Comparison of ENCODE assay signal across 1 cellular context in the genomic region with DNA sequence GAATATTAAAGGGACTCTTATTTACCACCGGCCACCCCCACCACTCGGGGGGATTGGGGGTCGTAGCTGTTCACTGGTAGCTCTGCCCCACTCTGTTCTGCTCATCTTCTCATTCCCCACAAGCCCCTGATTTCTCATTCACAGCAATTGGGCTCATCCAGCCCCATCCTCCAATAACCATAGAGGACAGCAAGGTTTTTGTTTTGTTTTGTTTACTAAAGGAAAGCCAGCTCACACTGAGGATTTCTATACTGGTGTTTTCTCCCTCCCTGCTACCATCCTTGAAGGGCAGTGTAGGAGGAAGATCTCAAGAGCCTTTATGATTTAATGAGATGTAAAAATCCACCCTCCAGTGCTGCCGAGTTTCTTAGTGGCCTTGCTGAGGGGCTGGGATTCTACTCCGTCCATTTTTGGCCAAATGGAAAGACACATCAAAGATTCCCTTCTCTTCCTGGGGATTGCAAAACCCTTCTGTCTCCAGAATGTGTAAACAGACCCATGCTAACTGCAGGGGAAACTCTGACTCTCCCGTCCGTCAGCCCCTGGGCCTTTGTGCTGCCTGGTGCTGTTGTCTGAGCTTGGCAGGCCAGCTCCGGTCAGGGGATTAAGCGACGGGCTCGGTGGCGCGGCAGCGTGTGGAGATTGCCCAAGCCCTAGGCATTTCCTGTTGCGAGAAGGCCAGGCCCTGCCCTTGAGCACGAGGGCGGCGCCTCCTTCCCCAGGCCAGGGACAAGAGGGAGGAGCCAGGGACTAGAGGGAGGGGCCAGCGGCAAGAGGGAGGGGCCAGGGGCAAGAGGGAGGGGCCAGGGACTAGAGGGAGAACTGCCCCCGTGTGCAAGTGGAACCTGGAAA.
TF ChIP-seq lines count a peak whose summit lies in the region.

No MANE protein-coding gene starts in this region.

TF ChIP-seq in HepG2, 621 proteins besides CTCF, POLR2A, EP300 and RAD21 (continued from another document and continues in another):
- TF ChIP-seq HMGA1 (CRISPR knock-in tag; conservative IDR thresholded peaks at IDR 0.05) (no peak), ZMAT3 (CRISPR knock-in tag; conservative IDR thresholded peaks at IDR 0.05) (peak; percentile 95), EED (CRISPR knock-in tag; IDR thresholded peaks at IDR 0.05) (no peak), ZNF251 (CRISPR knock-in tag; IDR thresholded peaks at IDR 0.05) (no peak), PRMT3 (CRISPR knock-in tag; IDR thresholded peaks at IDR 0.05; ENCODE audit: borderline replicate concordance, low read depth) (no peak), HNRNPK (IDR thresholded peaks at IDR 0.05; ENCODE audit: low read depth, low read length, poor library complexity, severe bottlenecking) (no peak), ZFP62 (CRISPR knock-in tag; IDR thresholded peaks at IDR 0.05) (no peak), HOXA3 (CRISPR knock-in tag; IDR thresholded peaks at IDR 0.05) (peak; percentile 97), PRPF4 (IDR thresholded peaks at IDR 0.05; ENCODE audit: low read depth, low read length, poor library complexity, severe bottlenecking) (no peak), LCORL (IDR thresholded peaks at IDR 0.05) (no peak), LCORL (CRISPR knock-in tag; IDR thresholded peaks at IDR 0.05) (peak; percentile 100), ZNF883 (CRISPR knock-in tag; IDR thresholded peaks at IDR 0.05; ENCODE audit: not compliant biosample characterization) (peak; percentile 93), TCF12 (IDR thresholded peaks at IDR 0.05) (no peak), TCF12 (CRISPR knock-in tag; IDR thresholded peaks at IDR 0.05) (peak; percentile 98; the same call in 1 of the 2 replicates), ARID2 (CRISPR knock-in tag; IDR thresholded peaks at IDR 0.05; ENCODE audit: borderline replicate concordance) (peak; percentile 99), ZNF10 (CRISPR knock-in tag; IDR thresholded peaks at IDR 0.05; ENCODE audit: borderline replicate concordance, low read depth) (no peak), TP53 (CRISPR knock-in tag; conservative IDR thresholded peaks at IDR 0.05) (0 out of 2 replicates have a peak, but pooled peaks have one; percentile 48), BRCA1 (CRISPR knock-in tag; IDR thresholded peaks at IDR 0.05) (peak; percentile 88), KMT2A (CRISPR knock-in tag; IDR thresholded peaks at IDR 0.05) (peak; percentile 82), SAP130 (CRISPR knock-in tag; IDR thresholded peaks at IDR 0.05; ENCODE audit: low read depth) (peak; percentile 97), MLLT10 (CRISPR knock-in tag; IDR thresholded peaks at IDR 0.05) (no peak), HNRNPL (IDR thresholded peaks at IDR 0.05; ENCODE audit: low read depth, low read length) (peak; percentile 93), MTA3 (CRISPR knock-in tag; IDR thresholded peaks at IDR 0.05) (no peak), ZNF468 (CRISPR knock-in tag; IDR thresholded peaks at IDR 0.05) (no peak), RXRA (CRISPR knock-in tag; IDR thresholded peaks at IDR 0.05) (peak; percentile 99), ZNF24 (IDR thresholded peaks at IDR 0.05) (no peak), THYN1 (CRISPR knock-in tag; IDR thresholded peaks at IDR 0.05; ENCODE audit: borderline replicate concordance, low read depth) (peak; percentile 99; the same call in 1 of the 2 replicates), NFE2 (CRISPR knock-in tag; IDR thresholded peaks at IDR 0.05) (no peak), ZNF430 (CRISPR knock-in tag; IDR thresholded peaks at IDR 0.05) (peak; percentile 99), CREM (IDR thresholded peaks at IDR 0.05) (peak; percentile 86), CREM (CRISPR knock-in tag; IDR thresholded peaks at IDR 0.05) (no peak), CREB1 (IDR thresholded peaks at IDR 0.05) (peak; percentile 34; the same call in 1 of the 2 replicates), CREB1 (CRISPR knock-in tag; IDR thresholded peaks at IDR 0.05) (no peak)
- TF ChIP-seq, protein P1, sequence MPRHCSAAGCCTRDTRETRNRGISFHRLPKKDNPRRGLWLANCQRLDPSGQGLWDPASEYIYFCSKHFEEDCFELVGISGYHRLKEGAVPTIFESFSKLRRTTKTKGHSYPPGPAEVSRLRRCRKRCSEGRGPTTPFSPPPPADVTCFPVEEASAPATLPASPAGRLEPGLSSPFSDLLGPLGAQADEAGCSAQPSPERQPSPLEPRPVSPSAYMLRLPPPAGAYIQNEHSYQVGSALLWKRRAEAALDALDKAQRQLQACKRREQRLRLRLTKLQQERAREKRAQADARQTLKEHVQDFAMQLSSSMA (CRISPR knock-in tag; IDR thresholded peaks at IDR 0.05) = peak; percentile 50; the same call in 1 of the 2 replicates
- TF ChIP-seq, protein P2, sequence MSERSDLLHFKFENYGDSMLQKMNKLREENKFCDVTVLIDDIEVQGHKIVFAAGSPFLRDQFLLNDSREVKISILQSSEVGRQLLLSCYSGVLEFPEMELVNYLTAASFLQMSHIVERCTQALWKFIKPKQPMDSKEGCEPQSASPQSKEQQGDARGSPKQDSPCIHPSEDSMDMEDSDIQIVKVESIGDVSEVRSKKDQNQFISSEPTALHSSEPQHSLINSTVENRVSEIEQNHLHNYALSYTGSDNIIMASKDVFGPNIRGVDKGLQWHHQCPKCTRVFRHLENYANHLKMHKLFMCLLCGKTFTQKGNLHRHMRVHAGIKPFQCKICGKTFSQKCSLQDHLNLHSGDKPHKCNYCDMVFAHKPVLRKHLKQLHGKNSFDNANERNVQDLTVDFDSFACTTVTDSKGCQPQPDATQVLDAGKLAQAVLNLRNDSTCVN (CRISPR knock-in tag; IDR thresholded peaks at IDR 0.05; ENCODE audit: borderline replicate concordance) = peak; percentile 97
- TF ChIP-seq, protein P3, sequence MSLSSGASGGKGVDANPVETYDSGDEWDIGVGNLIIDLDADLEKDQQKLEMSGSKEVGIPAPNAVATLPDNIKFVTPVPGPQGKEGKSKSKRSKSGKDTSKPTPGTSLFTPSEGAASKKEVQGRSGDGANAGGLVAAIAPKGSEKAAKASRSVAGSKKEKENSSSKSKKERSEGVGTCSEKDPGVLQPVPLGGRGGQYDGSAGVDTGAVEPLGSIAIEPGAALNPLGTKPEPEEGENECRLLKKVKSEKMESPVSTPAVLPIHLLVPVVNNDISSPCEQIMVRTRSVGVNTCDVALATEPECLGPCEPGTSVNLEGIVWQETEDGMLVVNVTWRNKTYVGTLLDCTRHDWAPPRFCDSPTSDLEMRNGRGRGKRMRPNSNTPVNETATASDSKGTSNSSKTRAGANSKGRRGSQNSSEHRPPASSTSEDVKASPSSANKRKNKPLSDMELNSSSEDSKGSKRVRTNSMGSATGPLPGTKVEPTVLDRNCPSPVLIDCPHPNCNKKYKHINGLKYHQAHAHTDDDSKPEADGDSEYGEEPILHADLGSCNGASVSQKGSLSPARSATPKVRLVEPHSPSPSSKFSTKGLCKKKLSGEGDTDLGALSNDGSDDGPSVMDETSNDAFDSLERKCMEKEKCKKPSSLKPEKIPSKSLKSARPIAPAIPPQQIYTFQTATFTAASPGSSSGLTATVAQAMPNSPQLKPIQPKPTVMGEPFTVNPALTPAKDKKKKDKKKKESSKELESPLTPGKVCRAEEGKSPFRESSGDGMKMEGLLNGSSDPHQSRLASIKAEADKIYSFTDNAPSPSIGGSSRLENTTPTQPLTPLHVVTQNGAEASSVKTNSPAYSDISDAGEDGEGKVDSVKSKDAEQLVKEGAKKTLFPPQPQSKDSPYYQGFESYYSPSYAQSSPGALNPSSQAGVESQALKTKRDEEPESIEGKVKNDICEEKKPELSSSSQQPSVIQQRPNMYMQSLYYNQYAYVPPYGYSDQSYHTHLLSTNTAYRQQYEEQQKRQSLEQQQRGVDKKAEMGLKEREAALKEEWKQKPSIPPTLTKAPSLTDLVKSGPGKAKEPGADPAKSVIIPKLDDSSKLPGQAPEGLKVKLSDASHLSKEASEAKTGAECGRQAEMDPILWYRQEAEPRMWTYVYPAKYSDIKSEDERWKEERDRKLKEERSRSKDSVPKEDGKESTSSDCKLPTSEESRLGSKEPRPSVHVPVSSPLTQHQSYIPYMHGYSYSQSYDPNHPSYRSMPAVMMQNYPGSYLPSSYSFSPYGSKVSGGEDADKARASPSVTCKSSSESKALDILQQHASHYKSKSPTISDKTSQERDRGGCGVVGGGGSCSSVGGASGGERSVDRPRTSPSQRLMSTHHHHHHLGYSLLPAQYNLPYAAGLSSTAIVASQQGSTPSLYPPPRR (CRISPR knock-in tag; IDR thresholded peaks at IDR 0.05; ENCODE audit: borderline replicate concordance) = peak; percentile 99
- TF ChIP-seq, protein P4, sequence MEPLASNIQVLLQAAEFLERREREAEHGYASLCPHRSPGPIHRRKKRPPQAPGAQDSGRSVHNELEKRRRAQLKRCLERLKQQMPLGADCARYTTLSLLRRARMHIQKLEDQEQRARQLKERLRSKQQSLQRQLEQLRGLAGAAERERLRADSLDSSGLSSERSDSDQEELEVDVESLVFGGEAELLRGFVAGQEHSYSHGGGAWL (CRISPR knock-in tag; IDR thresholded peaks at IDR 0.05) = peak; percentile 97
- TF ChIP-seq, protein P5, sequence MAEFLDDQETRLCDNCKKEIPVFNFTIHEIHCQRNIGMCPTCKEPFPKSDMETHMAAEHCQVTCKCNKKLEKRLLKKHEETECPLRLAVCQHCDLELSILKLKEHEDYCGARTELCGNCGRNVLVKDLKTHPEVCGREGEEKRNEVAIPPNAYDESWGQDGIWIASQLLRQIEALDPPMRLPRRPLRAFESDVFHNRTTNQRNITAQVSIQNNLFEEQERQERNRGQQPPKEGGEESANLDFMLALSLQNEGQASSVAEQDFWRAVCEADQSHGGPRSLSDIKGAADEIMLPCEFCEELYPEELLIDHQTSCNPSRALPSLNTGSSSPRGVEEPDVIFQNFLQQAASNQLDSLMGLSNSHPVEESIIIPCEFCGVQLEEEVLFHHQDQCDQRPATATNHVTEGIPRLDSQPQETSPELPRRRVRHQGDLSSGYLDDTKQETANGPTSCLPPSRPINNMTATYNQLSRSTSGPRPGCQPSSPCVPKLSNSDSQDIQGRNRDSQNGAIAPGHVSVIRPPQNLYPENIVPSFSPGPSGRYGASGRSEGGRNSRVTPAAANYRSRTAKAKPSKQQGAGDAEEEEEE (CRISPR knock-in tag; IDR thresholded peaks at IDR 0.05; ENCODE audit: borderline replicate concordance) = peak; percentile 81; the same call in 1 of the 2 replicates
- TF ChIP-seq, protein P6, sequence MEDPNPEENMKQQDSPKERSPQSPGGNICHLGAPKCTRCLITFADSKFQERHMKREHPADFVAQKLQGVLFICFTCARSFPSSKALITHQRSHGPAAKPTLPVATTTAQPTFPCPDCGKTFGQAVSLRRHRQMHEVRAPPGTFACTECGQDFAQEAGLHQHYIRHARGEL (CRISPR knock-in tag; IDR thresholded peaks at IDR 0.05) = peak; percentile 79; the same call in 1 of the 2 replicates
- TF ChIP-seq, protein P7, sequence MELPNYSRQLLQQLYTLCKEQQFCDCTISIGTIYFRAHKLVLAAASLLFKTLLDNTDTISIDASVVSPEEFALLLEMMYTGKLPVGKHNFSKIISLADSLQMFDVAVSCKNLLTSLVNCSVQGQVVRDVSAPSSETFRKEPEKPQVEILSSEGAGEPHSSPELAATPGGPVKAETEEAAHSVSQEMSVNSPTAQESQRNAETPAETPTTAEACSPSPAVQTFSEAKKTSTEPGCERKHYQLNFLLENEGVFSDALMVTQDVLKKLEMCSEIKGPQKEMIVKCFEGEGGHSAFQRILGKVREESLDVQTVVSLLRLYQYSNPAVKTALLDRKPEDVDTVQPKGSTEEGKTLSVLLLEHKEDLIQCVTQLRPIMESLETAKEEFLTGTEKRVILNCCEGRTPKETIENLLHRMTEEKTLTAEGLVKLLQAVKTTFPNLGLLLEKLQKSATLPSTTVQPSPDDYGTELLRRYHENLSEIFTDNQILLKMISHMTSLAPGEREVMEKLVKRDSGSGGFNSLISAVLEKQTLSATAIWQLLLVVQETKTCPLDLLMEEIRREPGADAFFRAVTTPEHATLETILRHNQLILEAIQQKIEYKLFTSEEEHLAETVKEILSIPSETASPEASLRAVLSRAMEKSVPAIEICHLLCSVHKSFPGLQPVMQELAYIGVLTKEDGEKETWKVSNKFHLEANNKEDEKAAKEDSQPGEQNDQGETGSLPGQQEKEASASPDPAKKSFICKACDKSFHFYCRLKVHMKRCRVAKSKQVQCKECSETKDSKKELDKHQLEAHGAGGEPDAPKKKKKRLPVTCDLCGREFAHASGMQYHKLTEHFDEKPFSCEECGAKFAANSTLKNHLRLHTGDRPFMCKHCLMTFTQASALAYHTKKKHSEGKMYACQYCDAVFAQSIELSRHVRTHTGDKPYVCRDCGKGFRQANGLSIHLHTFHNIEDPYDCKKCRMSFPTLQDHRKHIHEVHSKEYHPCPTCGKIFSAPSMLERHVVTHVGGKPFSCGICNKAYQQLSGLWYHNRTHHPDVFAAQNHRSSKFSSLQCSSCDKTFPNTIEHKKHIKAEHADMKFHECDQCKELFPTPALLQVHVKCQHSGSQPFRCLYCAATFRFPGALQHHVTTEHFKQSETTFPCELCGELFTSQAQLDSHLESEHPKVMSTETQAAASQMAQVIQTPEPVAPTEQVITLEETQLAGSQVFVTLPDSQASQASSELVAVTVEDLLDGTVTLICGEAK (IDR thresholded peaks at IDR 0.05) = no peak
- TF ChIP-seq, protein P7 (CRISPR knock-in tag; IDR thresholded peaks at IDR 0.05) = peak; percentile 91
